ENCODE assay signal across 1 cellular context in genomic region chr3:196948442-196949365, GRCh38.
TF ChIP-seq lines count a peak whose summit lies in the region.

No MANE protein-coding gene starts in this region.

TF ChIP-seq in K562, 482 proteins besides CTCF, POLR2A, EP300 and RAD21 (continued from another document):
- no peak for TF ChIP-seq CEBPG (CRISPR knock-in tag; IDR thresholded peaks at IDR 0.05)
- no peak for TF ChIP-seq CEBPG (tag; conservative IDR thresholded peaks at IDR 0.05 in 1 of 2, IDR thresholded peaks at IDR 0.05 in 1 of 2)
- no peak for TF ChIP-seq ZHX1 (conservative IDR thresholded peaks at IDR 0.05; ENCODE audit: low read length)
- no peak for TF ChIP-seq TSHZ1 (CRISPR knock-in tag; IDR thresholded peaks at IDR 0.05)
- no peak for TF ChIP-seq ZFP91 (CRISPR knock-in tag; IDR thresholded peaks at IDR 0.05)
- no peak for TF ChIP-seq ZC3H4 (CRISPR knock-in tag; IDR thresholded peaks at IDR 0.05; ENCODE audit: borderline replicate concordance)
- no peak for TF ChIP-seq ZNF324 (CRISPR knock-in tag; IDR thresholded peaks at IDR 0.05)
- no peak for TF ChIP-seq ZNF445 (CRISPR knock-in tag; IDR thresholded peaks at IDR 0.05; ENCODE audit: low read depth)
- peak; percentile 32; the same call in 1 of the 2 replicates for TF ChIP-seq RB1 (IDR thresholded peaks at IDR 0.05; ENCODE audit: low read depth)
- no peak for TF ChIP-seq DEAF1 (CRISPR knock-in tag; IDR thresholded peaks at IDR 0.05)
- no peak for TF ChIP-seq POLR3A (IDR thresholded peaks at IDR 0.05; ENCODE audit: borderline replicate concordance, extremely low read depth, insufficient read depth, insufficient read length)
- TF ChIP-seq SMC3 (conservative IDR thresholded peaks at IDR 0.05; ENCODE audit: insufficient read depth, low read depth, low read length): peak; percentile 30; the same call in 1 of the 2 replicates
- TF ChIP-seq FIP1L1 (IDR thresholded peaks at IDR 0.05; ENCODE audit: low read depth, low read length, poor library complexity, severe bottlenecking): no peak
- TF ChIP-seq ZNF263 (CRISPR knock-in tag; IDR thresholded peaks at IDR 0.05; ENCODE audit: borderline replicate concordance): peak; percentile 16; the same call in 1 of the 2 replicates
